ENCODE assay signal across 32 cellular contexts in genomic region chr18:45108754-45109153, GRCh38.
"Had no signal": no experiment of that assay in that cellular context is flagged by ENCODE, and none has a peak within 500 bp of the region (broad histone marks: within the 10 kb centered on the region; RNA-seq: fewer than 3 reads in every experiment).

No MANE protein-coding gene starts in this region.

- ATAC-seq: activated CD4-positive, alpha-beta T cell treated with anti-CD3 and anti-CD28 coated beads for 36 hours; activated naive CD8-positive, alpha-beta T cell treated with anti-CD3 and anti-CD28 coated beads, Interleukin-2, amount 50 U/mL, for 24 hours; activated T-cell treated with anti-CD3 and anti-CD28 coated beads, Interleukin-2, amount 50 U/mL, for 72 hours; body of pancreas; esophagus mucosa; T-helper 17 cell had no signal

- H3K4me3 Mint-ChIP-seq: activated CD4-positive, alpha-beta memory T cell treated with anti-CD3 and anti-CD28 coated beads, Interleukin-2, amount 10 ng/mL, durations not matched to agents 7 days and 5 days; activated CD4-positive, alpha-beta T cell treated with anti-CD3 and anti-CD28 coated beads for 36 hours; activated CD4-positive, alpha-beta T cell treated with anti-CD3 and anti-CD28 coated beads, Interleukin-2, amount 10 ng/mL, durations not matched to agents 7 days and 5 days; activated naive CD8-positive, alpha-beta T cell treated with anti-CD3 and anti-CD28 coated beads for 36 hours; activated naive CD8-positive, alpha-beta T cell treated with anti-CD3 and anti-CD28 coated beads, Interleukin-2, amount 50 U/mL, for 24 hours; activated T-cell treated with anti-CD3 and anti-CD28 coated beads, Interleukin-2, amount 50 U/mL, for 24 hours; activated T-cell treated with anti-CD3 and anti-CD28 coated beads, Interleukin-2, amount 50 U/mL, for 72 hours; T-helper 17 cell; T-helper 2 cell treated with Interferon-gamma antibody and Interleukin-4, amounts not matched to agents 5 μg/mL and 100 μg/mL, for 36 hours had no signal

- H3K4me3 ChIP-seq: adrenal gland, body of pancreas, breast epithelium, cardiac muscle cell, colonic mucosa had no signal

- H3K27ac ChIP-seq: adrenal gland, body of pancreas, breast epithelium, cardiac muscle cell, colonic mucosa, WERI-Rb-1 had no signal

- H3K9me3 Mint-ChIP-seq: activated CD4-positive, alpha-beta memory T cell treated with anti-CD3 and anti-CD28 coated beads, Interleukin-2, amount 10 ng/mL, durations not matched to agents 7 days and 5 days; activated CD4-positive, alpha-beta T cell treated with anti-CD3 and anti-CD28 coated beads, Interleukin-2, amount 10 ng/mL, durations not matched to agents 7 days and 5 days; activated naive CD8-positive, alpha-beta T cell treated with anti-CD3 and anti-CD28 coated beads for 36 hours; activated naive CD8-positive, alpha-beta T cell treated with anti-CD3 and anti-CD28 coated beads, Interleukin-2, amount 50 U/mL, for 24 hours; activated T-cell treated with anti-CD3 and anti-CD28 coated beads, Interleukin-2, amount 50 U/mL, for 24 hours; activated T-cell treated with anti-CD3 and anti-CD28 coated beads, Interleukin-2, amount 50 U/mL, for 72 hours; T-helper 2 cell treated with Interferon-gamma antibody and Interleukin-4, amounts not matched to agents 5 μg/mL and 100 μg/mL, for 36 hours had no signal

- H3K36me3 ChIP-seq: adrenal gland, breast epithelium, cardiac muscle cell, colonic mucosa, WERI-Rb-1 had no signal

- H3K27ac Mint-ChIP-seq: activated CD4-positive, alpha-beta memory T cell treated with anti-CD3 and anti-CD28 coated beads, Interleukin-2, amount 10 ng/mL, durations not matched to agents 7 days and 5 days; activated CD4-positive, alpha-beta T cell treated with anti-CD3 and anti-CD28 coated beads for 36 hours; activated CD4-positive, alpha-beta T cell treated with anti-CD3 and anti-CD28 coated beads, Interleukin-2, amount 10 ng/mL, durations not matched to agents 7 days and 5 days; activated naive CD8-positive, alpha-beta T cell treated with anti-CD3 and anti-CD28 coated beads for 36 hours; activated naive CD8-positive, alpha-beta T cell treated with anti-CD3 and anti-CD28 coated beads, Interleukin-2, amount 50 U/mL, for 24 hours; activated T-cell treated with anti-CD3 and anti-CD28 coated beads, Interleukin-2, amount 50 U/mL, for 24 hours; activated T-cell treated with anti-CD3 and anti-CD28 coated beads, Interleukin-2, amount 50 U/mL, for 72 hours; T-helper 17 cell; T-helper 2 cell treated with Interferon-gamma antibody and Interleukin-4, amounts not matched to agents 5 μg/mL and 100 μg/mL, for 36 hours had no signal

- H3K36me3 Mint-ChIP-seq: activated naive CD8-positive, alpha-beta T cell treated with anti-CD3 and anti-CD28 coated beads for 36 hours had no signal

- DNase-seq: activated CD4-positive, alpha-beta memory T cell treated with anti-CD3 and anti-CD28 coated beads, Interleukin-2, amount 10 ng/mL, durations not matched to agents 7 days and 5 days; activated CD4-positive, alpha-beta T cell treated with anti-CD3 and anti-CD28 coated beads for 36 hours; activated CD4-positive, alpha-beta T cell treated with anti-CD3 and anti-CD28 coated beads, Interleukin-2, amount 10 ng/mL, durations not matched to agents 7 days and 5 days; activated CD4-positive, alpha-beta T cell treated with anti-CD3 and anti-CD28 coated beads, Interleukin-2, amount 50 U/mL, for 4 hours; activated CD4-positive, CD25-positive, alpha-beta regulatory T cell; activated CD4-positive, CD25-positive, alpha-beta regulatory T cell treated with anti-CD3 and anti-CD28 coated beads, Interleukin-2, amount 50 U/mL, for 72 hours; activated CD8-positive, alpha-beta memory T cell treated with anti-CD3 and anti-CD28 coated beads, Interleukin-2, amount 50 U/mL, for 48 hours; activated gamma-delta T cell treated with Interleukin-2 at 50 U/mL for 16 hours; activated naive CD4-positive, alpha-beta T cell treated with anti-CD3 and anti-CD28 coated beads, Interleukin-2, amount 50 U/mL, for 16 hours; activated naive CD4-positive, alpha-beta T cell treated with Interleukin-2 at 50 U/mL for 16 hours; activated naive CD8-positive, alpha-beta T cell treated with anti-CD3 and anti-CD28 coated beads for 36 hours; activated naive CD8-positive, alpha-beta T cell treated with anti-CD3 and anti-CD28 coated beads, Interleukin-2, amount 50 U/mL, for 24 hours; activated T-cell treated with anti-CD3 and anti-CD28 coated beads for 4 hours; activated T-cell treated with anti-CD3 and anti-CD28 coated beads, Interleukin-2, amount 50 U/mL, for 24 hours; activated T-cell treated with anti-CD3 and anti-CD28 coated beads, Interleukin-2, amount 50 U/mL, for 72 hours; adrenal gland; amygdala; aorta; body of pancreas; central memory CD4-positive, alpha-beta T cell; cerebellar nuclear complex; colonic mucosa; effector CD8-positive, alpha-beta T cell; foreskin fibroblast; hippocampal formation; T-helper 17 cell; T1000; WERI-Rb-1 had no signal

- H3K27me3 Mint-ChIP-seq: activated naive CD8-positive, alpha-beta T cell treated with anti-CD3 and anti-CD28 coated beads for 36 hours; activated naive CD8-positive, alpha-beta T cell treated with anti-CD3 and anti-CD28 coated beads, Interleukin-2, amount 50 U/mL, for 24 hours had no signal

- H3K9me3 ChIP-seq: adrenal gland, body of pancreas, breast epithelium, colonic mucosa had no signal

- H3K27me3 ChIP-seq: adrenal gland, body of pancreas, breast epithelium, colonic mucosa had no signal

- H3K4me1 Mint-ChIP-seq: activated CD4-positive, alpha-beta T cell treated with anti-CD3 and anti-CD28 coated beads for 36 hours; activated naive CD8-positive, alpha-beta T cell treated with anti-CD3 and anti-CD28 coated beads for 36 hours had no signal

- H3K4me1 ChIP-seq: adrenal gland, body of pancreas, breast epithelium, colonic mucosa had no signal
